In genomic region chr2:102082591-102083586, GRCh38 we compare ENCODE assay signal across 8 cellular contexts. TPM values are rescaled to one million over a fixed set of nuclear protein-coding genes. Genes with fewer than 3 reads are reported as not detected.
DNase-seq lines count a peak whose midpoint lies in the region; ATAC-seq lines count a peak whose summit lies in the region.

No MANE protein-coding gene starts in this region.

- intact Hi-C loops in activated T-helper 2 cell treated with anti-CD3 and anti-CD28 coated beads, Interferon-gamma antibody, Interleukin-2, Interleukin-4, amounts not matched to agents 10 μg/mL and 5 μg/mL and 100 μg/mL, durations not matched to agents 14 hours and 24 hours and 36 hours (cut with micrococcal nuclease) = loop anchor here (1.0 to 5.0 kb wide), 10 partner anchors 17 to 335 kb away; no protein-coding TSS in a partner anchor
- intact Hi-C loops in left ventricle myocardium superior (cut with micrococcal nuclease) = no loop called here

- DNase-seq in NCI-H345 (lab: John Stamatoyannopoulos, UW) = peak; percentile 49
- DNase-seq in activated T-helper 2 cell treated with anti-CD3 and anti-CD28 coated beads, Interferon-gamma antibody, Interleukin-2, Interleukin-4, amounts not matched to agents 10 μg/mL and 5 μg/mL and 100 μg/mL, durations not matched to agents 14 hours and 24 hours and 36 hours (ENCODE audit: low spot score) = peak; percentile 26
- DNase-seq in left ventricle myocardium superior = no peak
- DNase-seq in stimulated activated CD4-positive, alpha-beta T cell treated with anti-CD3 and anti-CD28 coated beads, Interleukin-4, amount 100 ng/mL, for 1 hour = peak; percentile 52
- no peak for DNase-seq in NCI-H146 (lab: John Stamatoyannopoulos, UW)
- no peak for DNase-seq in NCI-H2196 (lab: John Stamatoyannopoulos, UW; ENCODE audit: unreplicated experiment)

- ATAC-seq in GM18498 (IDR thresholded peaks at IDR 0.05; ENCODE audit: unreplicated experiment) (peak; percentile 82), HG02610 (IDR thresholded peaks at IDR 0.05; ENCODE audit: unreplicated experiment) (peak; percentile 87), left ventricle myocardium superior (peak; percentile 77)

- no peaks in the 10 kb centered on the region for H3K36me3 Mint-ChIP-seq in activated T-helper 2 cell treated with anti-CD3 and anti-CD28 coated beads, Interferon-gamma antibody, Interleukin-2, Interleukin-4, amounts not matched to agents 10 μg/mL and 5 μg/mL and 100 μg/mL, durations not matched to agents 14 hours and 24 hours and 36 hours (ENCODE audit: low read depth)

- peak overlapping the region; percentile 14 for H3K4me3 Mint-ChIP-seq in activated T-helper 2 cell treated with anti-CD3 and anti-CD28 coated beads, Interferon-gamma antibody, Interleukin-2, Interleukin-4, amounts not matched to agents 10 μg/mL and 5 μg/mL and 100 μg/mL, durations not matched to agents 14 hours and 24 hours and 36 hours (ENCODE audit: low read depth)

- H3K4me1 Mint-ChIP-seq in activated T-helper 2 cell treated with anti-CD3 and anti-CD28 coated beads, Interferon-gamma antibody, Interleukin-2, Interleukin-4, amounts not matched to agents 10 μg/mL and 5 μg/mL and 100 μg/mL, durations not matched to agents 14 hours and 24 hours and 36 hours (ENCODE audit: low read depth) = peaks cover 28% of the 10 kb centered on the region

- peaks cover 29% of the 10 kb centered on the region for H3K27me3 Mint-ChIP-seq in activated T-helper 2 cell treated with anti-CD3 and anti-CD28 coated beads, Interferon-gamma antibody, Interleukin-2, Interleukin-4, amounts not matched to agents 10 μg/mL and 5 μg/mL and 100 μg/mL, durations not matched to agents 14 hours and 24 hours and 36 hours (ENCODE audit: low read depth)

- H3K27ac Mint-ChIP-seq in activated T-helper 2 cell treated with anti-CD3 and anti-CD28 coated beads, Interferon-gamma antibody, Interleukin-2, Interleukin-4, amounts not matched to agents 10 μg/mL and 5 μg/mL and 100 μg/mL, durations not matched to agents 14 hours and 24 hours and 36 hours = peak overlapping the region; percentile 74

- H3K9me3 Mint-ChIP-seq in activated T-helper 2 cell treated with anti-CD3 and anti-CD28 coated beads, Interferon-gamma antibody, Interleukin-2, Interleukin-4, amounts not matched to agents 10 μg/mL and 5 μg/mL and 100 μg/mL, durations not matched to agents 14 hours and 24 hours and 36 hours = peaks cover 3% of the 10 kb centered on the region

RNA-seq across cellular contexts. Expression of gene IL1R1, which starts 59.7 kb away (rescaled TPM):
- total RNA-seq in activated T-helper 2 cell treated with anti-CD3 and anti-CD28 coated beads, Interferon-gamma antibody, Interleukin-2, Interleukin-4, amounts not matched to agents 10 μg/mL and 5 μg/mL and 100 μg/mL, durations not matched to agents 14 hours and 24 hours and 36 hours = 0.48 and 0.52 TPM in 2 replicates
- total RNA-seq in left ventricle myocardium superior = 20.9 TPM

Comparison
In these comparisons a context has a peak if more than half of its experiments do, and no peak if none do; other contexts are left out.
1. DNase-seq: peak in NCI-H345 (single experiment), activated T-helper 2 cell treated with anti-CD3 and anti-CD28 coated beads, Interferon-gamma antibody, Interleukin-2, Interleukin-4, amounts not matched to agents 10 μg/mL and 5 μg/mL and 100 μg/mL, durations not matched to agents 14 hours and 24 hours and 36 hours (single experiment) and stimulated activated CD4-positive, alpha-beta T cell treated with anti-CD3 and anti-CD28 coated beads, Interleukin-4, amount 100 ng/mL, for 1 hour (single experiment); none in left ventricle myocardium superior (single experiment), NCI-H146 (single experiment) and NCI-H2196 (single experiment).
2. RNA of gene IL1R1, which starts 59.7 kb away (total RNA-seq): 20.9 TPM in left ventricle myocardium superior (single experiment); 0.48 to 0.52 TPM in activated T-helper 2 cell treated with anti-CD3 and anti-CD28 coated beads, Interferon-gamma antibody, Interleukin-2, Interleukin-4, amounts not matched to agents 10 μg/mL and 5 μg/mL and 100 μg/mL, durations not matched to agents 14 hours and 24 hours and 36 hours; every median in the first group is over 10 times any median in the second.
3. Peak in every context shown above with its lines, with median percentiles within 50 percentile points of each other: ATAC-seq.